Comparison of ENCODE assay signal across 9 cellular contexts in genomic region chr5:150497274-150497988, GRCh38. TPM values are rescaled to one million over a fixed set of nuclear protein-coding genes. Genes with fewer than 3 reads are reported as not detected.
DNase-seq lines count a peak whose midpoint lies in the region; ATAC-seq, FAIRE-seq and TF ChIP-seq lines count a peak whose summit lies in the region.
"Had no signal": no experiment of that assay in that cellular context is flagged by ENCODE, and none has a peak within 500 bp of the region (broad histone marks: within the 10 kb centered on the region; RNA-seq: fewer than 3 reads in every experiment).

No MANE protein-coding gene starts in this region.

- no peaks in the 10 kb centered on the region for H3K27me3 ChIP-seq in lung (ENCODE audit: control insufficient read depth, insufficient read depth)

- H3K4me3 ChIP-seq in coronary artery (peak overlapping the region; percentile 55), lung (no peak overlapping the region)

- DNase-seq in NCI-H1092 treated with DMSO at 0.1 percent for 48 hours (lab: John Stamatoyannopoulos, UW) (peak; percentile 0), NCI-H1092 (lab: John Stamatoyannopoulos, UW) (no peak), coronary artery (ENCODE audit: low spot score) (peak; percentile 95), lung (ENCODE audit: low spot score) (peak; percentile 55), urothelium cell line (ENCODE audit: low spot score) (peak; percentile 97), Kasumi-1 (lab: John Stamatoyannopoulos, UW) (no peak)
- DNase-seq in NK-92 treated with Interleukin-12 subunit alpha and Interleukin-12 subunit beta, amount 100 ng/mL, for 24 hours (lab: John Stamatoyannopoulos, UW), result no peak

- TF ChIP-seq CTCF in coronary artery (IDR thresholded peaks at IDR 0.05) (no peak), lung (IDR thresholded peaks at IDR 0.05; ENCODE audit: control extremely low read depth, extremely low read depth) (no peak)

- H3K9me3 ChIP-seq in lung (ENCODE audit: control insufficient read depth in 2 of 2, insufficient read depth in 1 of 2, low read length in 1 of 2), result no peaks in the 10 kb centered on the region

- H3K36me3 ChIP-seq in lung (ENCODE audit: control insufficient read depth in 2 of 2, insufficient read depth in 2 of 2, low read length in 2 of 2), result peaks cover 0 to 3% of the 10 kb centered on the region in 2 donors

- H3K4me1 ChIP-seq in lung (ENCODE audit: control insufficient read depth in 2 of 2, insufficient read depth in 2 of 2, low read length in 2 of 2), result peaks cover 42 to 55% of the 10 kb centered on the region in 2 donors

- FAIRE-seq in urothelium cell line (lab: Jason Lieb, UNC), result peak; percentile 98
- FAIRE-seq: A204.1 had no signal

- 60 to 81% methylated on average over 14 of the region's 14 CpGs for WGBS in lung, 2 donors

- H3K27ac ChIP-seq in coronary artery (peak overlapping the region; percentile 58 to 89), lung (ENCODE audit: low read depth in 1 of 2, low read length in 1 of 2) (peak overlapping the region; percentile 70 to 83)

- ATAC-seq in lung (ENCODE audit: insufficient read depth, low FRiP score) (peak; percentile 64), GM18868 (IDR thresholded peaks at IDR 0.05; ENCODE audit: unreplicated experiment) (no peak)

RNA-seq across cellular contexts. Expression of gene NDST1, which starts 10.5 kb away (rescaled TPM):
- 100 to 1,000 TPM in 1 of 2 donors, 10 to 100 TPM in 1; 71.6 to 145 TPM for total RNA-seq in lung
- 10 to 100 TPM; 45.6 to 49.8 TPM for polyA plus RNA-seq in lung

RNA-seq across cellular contexts. Expression of gene RPS14, which starts 47.9 kb away (rescaled TPM):
- 1,000 to 10,000 TPM; 1,065 to 1,395 TPM for total RNA-seq in lung
- polyA plus RNA-seq in lung, result 1,000 to 10,000 TPM; 3,509 to 4,623 TPM

Comparison
In these comparisons a context has a peak if more than half of its experiments do, and no peak if none do; other contexts are left out.
1. DNase-seq: peak in NCI-H1092 treated with DMSO at 0.1 percent for 48 hours (single experiment), coronary artery (single experiment), lung (single experiment) and urothelium cell line (single experiment); none in NCI-H1092 (single experiment), Kasumi-1 (0 of 2) and NK-92 treated with Interleukin-12 subunit alpha and Interleukin-12 subunit beta, amount 100 ng/mL, for 24 hours (single experiment).